ENCODE assay signal across 13 cellular contexts in genomic region chr2:174664084-174664759, GRCh38.
DNase-seq lines count a peak whose midpoint lies in the region; TF ChIP-seq lines count a peak whose summit lies in the region.
"Had no signal": no experiment of that assay in that cellular context is flagged by ENCODE, and none has a peak within 500 bp of the region (broad histone marks: within the 10 kb centered on the region; RNA-seq: fewer than 3 reads in every experiment).

No MANE protein-coding gene starts in this region.

- CTCF ChIA-PET in MCF 10A (lab: Yijun Ruan, JAX): interaction anchor here (0.5 to 1.5 kb wide), 2 partner anchors 10 to 23 kb away, joined by 3 read pairs; no protein-coding TSS in a partner anchor

- no peak overlapping the region for H3K4me3 Mint-ChIP-seq in MCF 10A (ENCODE audit: unreplicated experiment)
- H3K4me3 Mint-ChIP-seq: neural crest cell had no signal

- H3K4me1 Mint-ChIP-seq in MCF 10A (ENCODE audit: insufficient read depth, unreplicated experiment): peaks cover 20% of the 10 kb centered on the region

- H3K9me3 Mint-ChIP-seq in MCF 10A (ENCODE audit: unreplicated experiment): no peaks in the 10 kb centered on the region
- H3K9me3 Mint-ChIP-seq: neural crest cell had no signal

- no TSS peak for BruUV-seq in MCF 10A (replicated peaks; lab: Mats Ljungman, UMichigan)

- intact Hi-C loops in breast epithelium (cut with DNase I; ENCODE audit: low total_unique reads) (no loop called here), MCF 10A (cut with micrococcal nuclease) (no loop called here), uterus (cut with DNase I; ENCODE audit: low total_unique reads) (no loop called here), posterior vena cava (cut with DNase I) (no loop called here)

- TF ChIP-seq POLR2A in breast epithelium (IDR thresholded peaks at IDR 0.05) (no peak), uterus (IDR thresholded peaks at IDR 0.05) (no peak)

- no peaks in the 10 kb centered on the region for H3K36me3 Mint-ChIP-seq in MCF 10A (ENCODE audit: insufficient read depth, unreplicated experiment)

- H3K4me3 ChIP-seq in breast epithelium (no peak overlapping the region), neutrophil (ENCODE audit: low read depth in 1 of 2, low read length in 1 of 2) (peak overlapping the region; percentile 47 to 49), uterus (no peak overlapping the region), SJCRH30 (no peak overlapping the region)

- H3K27ac Mint-ChIP-seq in MCF 10A (ENCODE audit: low read depth, unreplicated experiment): no peak overlapping the region

- POLR2A ChIA-PET in MCF 10A (lab: Yijun Ruan, JAX): no interaction called here

- DNase-seq in breast epithelium (ENCODE audit: low spot score in 2 of 2) (no peak), MCF 10A (ENCODE audit: unreplicated experiment) (no peak), uterus (no peak), SJCRH30 (no peak), posterior vena cava (ENCODE audit: low spot score) (no peak), A172 (ENCODE audit: low spot score) (no peak)
- DNase-seq: NCI-H1105, NCI-H524, RPMI8226 had no signal

- H3K27me3 ChIP-seq in breast epithelium (no peaks in the 10 kb centered on the region), neutrophil (no peaks in the 10 kb centered on the region), uterus (no peaks in the 10 kb centered on the region), SJCRH30 (no peaks in the 10 kb centered on the region)
- H3K27me3 ChIP-seq: brain microvascular endothelial cell had no signal

- TF ChIP-seq CTCF in breast epithelium (IDR thresholded peaks at IDR 0.05) (no peak), MCF 10A (IDR thresholded peaks at IDR 0.05; ENCODE audit: unreplicated experiment) (no peak), neutrophil (IDR thresholded peaks at IDR 0.05) (no peak), uterus (IDR thresholded peaks at IDR 0.05) (no peak)

- H3K27me3 Mint-ChIP-seq in MCF 10A (ENCODE audit: insufficient read depth, unreplicated experiment): no peaks in the 10 kb centered on the region

- H3K9me3 ChIP-seq in breast epithelium (no peaks in the 10 kb centered on the region), neutrophil (no peaks in the 10 kb centered on the region), uterus (no peaks in the 10 kb centered on the region), SJCRH30 (replicated peaks) (no peaks in the 10 kb centered on the region)

- H3K36me3 ChIP-seq in breast epithelium: no peaks in the 10 kb centered on the region
- H3K36me3 ChIP-seq in neutrophil: no peaks in the 10 kb centered on the region
- no peaks in the 10 kb centered on the region for H3K36me3 ChIP-seq in uterus
- H3K36me3 ChIP-seq in SJCRH30: peaks cover 3% of the 10 kb centered on the region; the same call in 1 of the 2 replicates
- H3K36me3 ChIP-seq: brain microvascular endothelial cell had no signal

- H3K27ac ChIP-seq in breast epithelium (peak overlapping the region; percentile 34 to 49), cingulate gyrus (ENCODE audit: low read depth, low read length) (peak overlapping the region; percentile 58), neutrophil (peak overlapping the region; percentile 89), uterus (peak overlapping the region; percentile 13 to 74), SJCRH30 (no peak overlapping the region)
- H3K27ac ChIP-seq: brain microvascular endothelial cell had no signal

- peaks cover 0 to 8% of the 10 kb centered on the region in 2 donors for H3K4me1 ChIP-seq in breast epithelium
- H3K4me1 ChIP-seq in neutrophil (ENCODE audit: control insufficient read depth in 1 of 2, insufficient read depth in 1 of 2, low read depth in 1 of 2, low read length in 1 of 2): peaks cover 68% of the 10 kb centered on the region in 2 experiments
- H3K4me1 ChIP-seq in uterus: no peaks in the 10 kb centered on the region
- peaks cover 4% of the 10 kb centered on the region for H3K4me1 ChIP-seq in SJCRH30

Comparison
In these comparisons a context has a peak if more than half of its experiments do, and no peak if none do; other contexts are left out.
1. H3K4me3 ChIP-seq: peak in neutrophil (2 of 2); none in breast epithelium (0 of 3), uterus (0 of 2) and SJCRH30 (single experiment).